11 cellular contexts compared by ENCODE assay signal in genomic region chr1:64536836-64537490, GRCh38.
A peak's percentile ranks its signal among the peaks of the same experiment; 100 is the strongest.
DNase-seq lines count a peak whose midpoint lies in the region; ATAC-seq, FAIRE-seq and TF ChIP-seq lines count a peak whose summit lies in the region.
"Had no signal": no experiment of that assay in that cellular context is flagged by ENCODE, and none has a peak within 500 bp of the region (broad histone marks: within the 10 kb centered on the region; RNA-seq: fewer than 3 reads in every experiment).

No MANE protein-coding gene starts in this region.

- peaks cover 100% of the 10 kb centered on the region for H3K79me2 ChIP-seq in neural progenitor cell (ENCODE audit: low read depth)

- ATAC-seq in natural killer cell (no peak), GM18870 (IDR thresholded peaks at IDR 0.05; ENCODE audit: unreplicated experiment) (no peak)
- ATAC-seq: activated T-cell treated with anti-CD3 and anti-CD28 coated beads, Interleukin-2, amount 50 U/mL, for 72 hours had no signal

- H3K4me1 Mint-ChIP-seq in endodermal cell (peaks cover 64% of the 10 kb centered on the region), neural progenitor cell (peaks cover 79% of the 10 kb centered on the region), natural killer cell (no peaks in the 10 kb centered on the region)

- no peak for TF ChIP-seq CTCF in C4-2B (conservative IDR thresholded peaks at IDR 0.05)
- TF ChIP-seq CTCF in endodermal cell (conservative IDR thresholded peaks at IDR 0.05), result no peak
- TF ChIP-seq CTCF in neural progenitor cell (IDR thresholded peaks at IDR 0.05), result no peak
- TF ChIP-seq CTCF in natural killer cell (IDR thresholded peaks at IDR 0.05), result no peak

- no peak overlapping the region for H3K4me3 ChIP-seq in endodermal cell (ENCODE audit: low read length)
- no peak overlapping the region for H3K4me3 ChIP-seq in neural progenitor cell

- FAIRE-seq in frontal cortex (lab: Jason Lieb, UNC), result no peak

- no peaks in the 10 kb centered on the region for H3K27me3 ChIP-seq in endodermal cell (ENCODE audit: control insufficient read depth, insufficient read depth, low read length, poor library complexity, severe bottlenecking)
- H3K27me3 ChIP-seq in neural progenitor cell, result no peaks in the 10 kb centered on the region

- intact Hi-C loops in natural killer cell (cut with micrococcal nuclease), result no loop called here

- H3K9ac ChIP-seq in endodermal cell (ENCODE audit: extremely low read depth, low read length, poor library complexity, severe bottlenecking) (no peak overlapping the region), neural progenitor cell (no peak overlapping the region)

- H3K4me1 ChIP-seq in endodermal cell (ENCODE audit: control insufficient read depth, insufficient read depth, low read length), result peaks cover 12% of the 10 kb centered on the region
- peaks cover 36% of the 10 kb centered on the region for H3K4me1 ChIP-seq in neural progenitor cell

- 75 to 80% methylated on average over 4 to 8 of the region's 8 CpGs for WGBS in endodermal cell (ENCODE audit: insufficient coverage in 1 of 2, insufficient read length in 1 of 2), 2 experiments

- H3K27ac ChIP-seq in C4-2B, result peak overlapping the region; percentile 70; the same call in 1 of the 2 replicates
- peak overlapping the region; percentile 14 for H3K27ac ChIP-seq in endodermal cell (ENCODE audit: low read depth, low read length)
- no peak overlapping the region for H3K27ac ChIP-seq in neural progenitor cell
- H3K27ac ChIP-seq: thoracic aorta had no signal

- H3K36me3 ChIP-seq in endodermal cell (ENCODE audit: control insufficient read depth, insufficient read depth, low read length) (no peaks in the 10 kb centered on the region), neural progenitor cell (no peaks in the 10 kb centered on the region)
- H3K36me3 ChIP-seq: thoracic aorta had no signal

- DNase-seq in HuH-7 (ENCODE audit: low spot score) (peak; percentile 17), endodermal cell (no peak), neural progenitor cell (ENCODE audit: low spot score) (no peak), frontal cortex (ENCODE audit: low spot score in 2 of 2) (no peak), cerebellum (ENCODE audit: low spot score) (no peak), natural killer cell (no peak)
- DNase-seq: activated CD4-positive, alpha-beta T cell treated with anti-CD3 and anti-CD28 coated beads, Interleukin-2, amount 50 U/mL, for 4 hours; activated T-cell treated with anti-CD3 and anti-CD28 coated beads, Interleukin-2, amount 50 U/mL, for 72 hours had no signal

- H3K4me2 ChIP-seq in neural progenitor cell, result no peak overlapping the region

- H3F3A ChIP-seq in neural progenitor cell (ENCODE audit: low read depth), result peaks cover 14% of the 10 kb centered on the region

- no peaks in the 10 kb centered on the region for H3K27me3 Mint-ChIP-seq in endodermal cell (ENCODE audit: insufficient read depth)
- H3K27me3 Mint-ChIP-seq in neural progenitor cell (ENCODE audit: insufficient read depth, low read depth), result no peaks in the 10 kb centered on the region
- peaks cover 7 to 9% of the 10 kb centered on the region in 2 donors for H3K27me3 Mint-ChIP-seq in natural killer cell (ENCODE audit: low read depth in 2 of 2)

- H3K27ac Mint-ChIP-seq in endodermal cell (peak overlapping the region; percentile 52), neural progenitor cell (peak overlapping the region; percentile 97), natural killer cell (no peak overlapping the region)
- H3K27ac Mint-ChIP-seq: activated T-cell treated with anti-CD3 and anti-CD28 coated beads, Interleukin-2, amount 50 U/mL, for 72 hours had no signal

- no peak overlapping the region for H3K4me3 Mint-ChIP-seq in endodermal cell
- peak overlapping the region; percentile 71 for H3K4me3 Mint-ChIP-seq in neural progenitor cell
- no peak overlapping the region for H3K4me3 Mint-ChIP-seq in natural killer cell
- H3K4me3 Mint-ChIP-seq: activated T-cell treated with anti-CD3 and anti-CD28 coated beads, Interleukin-2, amount 50 U/mL, for 72 hours had no signal

- peaks cover 77% of the 10 kb centered on the region for H4K20me1 ChIP-seq in neural progenitor cell (ENCODE audit: low read depth)

- H3K9me3 ChIP-seq in endodermal cell (ENCODE audit: control insufficient read depth, low read length), result no peaks in the 10 kb centered on the region
- H3K9me3 ChIP-seq in neural progenitor cell (ENCODE audit: low read depth), result no peaks in the 10 kb centered on the region
- H3K9me3 ChIP-seq: thoracic aorta had no signal

- H2AFZ ChIP-seq in neural progenitor cell (replicated peaks), result no peak overlapping the region

- peaks cover 8% of the 10 kb centered on the region for H3K9me3 Mint-ChIP-seq in endodermal cell
- H3K9me3 Mint-ChIP-seq in neural progenitor cell, result peaks cover 12% of the 10 kb centered on the region
- no peaks in the 10 kb centered on the region for H3K9me3 Mint-ChIP-seq in natural killer cell

- peaks cover 13% of the 10 kb centered on the region for H3K36me3 Mint-ChIP-seq in endodermal cell (ENCODE audit: low read depth)
- peaks cover 18% of the 10 kb centered on the region for H3K36me3 Mint-ChIP-seq in neural progenitor cell
- no peaks in the 10 kb centered on the region for H3K36me3 Mint-ChIP-seq in natural killer cell

Comparison
In these comparisons a context has a peak if more than half of its experiments do, and no peak if none do; other contexts are left out.
1. H3K27ac Mint-ChIP-seq: peak in endodermal cell (single experiment) and neural progenitor cell (single experiment); none in natural killer cell (0 of 2).